In genomic region chr6:139881728-139882211, GRCh38 we compare ENCODE assay signal across 7 cellular contexts.
A peak's percentile ranks its signal among the peaks of the same experiment; 100 is the strongest.
DNase-seq lines count a peak whose midpoint lies in the region; ATAC-seq and TF ChIP-seq lines count a peak whose summit lies in the region.

No MANE protein-coding gene starts in this region.

- ATAC-seq in GM19324 (IDR thresholded peaks at IDR 0.05; ENCODE audit: low FRiP score, unreplicated experiment) (peak; percentile 63), HG03159 (IDR thresholded peaks at IDR 0.05; ENCODE audit: unreplicated experiment) (peak; percentile 84)

- no peak overlapping the region for H3K4me3 ChIP-seq in breast epithelium
- no peak overlapping the region for H3K4me3 ChIP-seq in tibial nerve

- no peak for TF ChIP-seq EP300 in tibial nerve (IDR thresholded peaks at IDR 0.05)

- DNase-seq in EH (ENCODE audit: low read depth) (peak; percentile 43), NCI-H69 (lab: John Stamatoyannopoulos, UW) (peak; percentile 85), breast epithelium (ENCODE audit: low spot score in 2 of 2) (no peak), kidney tubule cell (ENCODE audit: low spot score) (peak; percentile 56), tibial nerve (ENCODE audit: low spot score in 2 of 2) (peak in 1 of 2 donors; percentile 19)

- WGBS in tibial nerve, 2 donors: 74 to 88% methylated on average over 2 of the region's 2 CpGs

- no peaks in the 10 kb centered on the region for H3K36me3 ChIP-seq in breast epithelium
- no peaks in the 10 kb centered on the region for H3K36me3 ChIP-seq in tibial nerve

- no peaks in the 10 kb centered on the region for H3K27me3 ChIP-seq in breast epithelium
- no peaks in the 10 kb centered on the region for H3K27me3 ChIP-seq in tibial nerve

- H3K9me3 ChIP-seq in breast epithelium: no peaks in the 10 kb centered on the region
- no peaks in the 10 kb centered on the region for H3K9me3 ChIP-seq in tibial nerve

- TF ChIP-seq CTCF in breast epithelium (IDR thresholded peaks at IDR 0.05) (peak in 2 of 3 donors; percentile 28 to 45), tibial nerve (IDR thresholded peaks at IDR 0.05) (peak; percentile 37 to 52 (median 44))

- H3K4me1 ChIP-seq in breast epithelium (no peaks in the 10 kb centered on the region), tibial nerve (peaks cover 0 to 39% (median 15%) of the 10 kb centered on the region in 4 donors)

- TF ChIP-seq POLR2A in breast epithelium (IDR thresholded peaks at IDR 0.05) (no peak), tibial nerve (IDR thresholded peaks at IDR 0.05) (no peak)

- H3K27ac ChIP-seq in breast epithelium: no peak overlapping the region
- H3K27ac ChIP-seq in tibial nerve: peak overlapping the region; percentile 21 to 79 (median 59)

- intact Hi-C loops in breast epithelium (cut with DNase I; ENCODE audit: low total_unique reads): no loop called here

Comparison
In these comparisons a context has a peak if more than half of its experiments do, and no peak if none do; other contexts are left out.
1. DNase-seq: peak in EH (single experiment), NCI-H69 (single experiment) and kidney tubule cell (single experiment); none in breast epithelium (0 of 2).
2. H3K27ac ChIP-seq: peak in tibial nerve (4 of 4); none in breast epithelium (0 of 2).